In the genomic region with DNA sequence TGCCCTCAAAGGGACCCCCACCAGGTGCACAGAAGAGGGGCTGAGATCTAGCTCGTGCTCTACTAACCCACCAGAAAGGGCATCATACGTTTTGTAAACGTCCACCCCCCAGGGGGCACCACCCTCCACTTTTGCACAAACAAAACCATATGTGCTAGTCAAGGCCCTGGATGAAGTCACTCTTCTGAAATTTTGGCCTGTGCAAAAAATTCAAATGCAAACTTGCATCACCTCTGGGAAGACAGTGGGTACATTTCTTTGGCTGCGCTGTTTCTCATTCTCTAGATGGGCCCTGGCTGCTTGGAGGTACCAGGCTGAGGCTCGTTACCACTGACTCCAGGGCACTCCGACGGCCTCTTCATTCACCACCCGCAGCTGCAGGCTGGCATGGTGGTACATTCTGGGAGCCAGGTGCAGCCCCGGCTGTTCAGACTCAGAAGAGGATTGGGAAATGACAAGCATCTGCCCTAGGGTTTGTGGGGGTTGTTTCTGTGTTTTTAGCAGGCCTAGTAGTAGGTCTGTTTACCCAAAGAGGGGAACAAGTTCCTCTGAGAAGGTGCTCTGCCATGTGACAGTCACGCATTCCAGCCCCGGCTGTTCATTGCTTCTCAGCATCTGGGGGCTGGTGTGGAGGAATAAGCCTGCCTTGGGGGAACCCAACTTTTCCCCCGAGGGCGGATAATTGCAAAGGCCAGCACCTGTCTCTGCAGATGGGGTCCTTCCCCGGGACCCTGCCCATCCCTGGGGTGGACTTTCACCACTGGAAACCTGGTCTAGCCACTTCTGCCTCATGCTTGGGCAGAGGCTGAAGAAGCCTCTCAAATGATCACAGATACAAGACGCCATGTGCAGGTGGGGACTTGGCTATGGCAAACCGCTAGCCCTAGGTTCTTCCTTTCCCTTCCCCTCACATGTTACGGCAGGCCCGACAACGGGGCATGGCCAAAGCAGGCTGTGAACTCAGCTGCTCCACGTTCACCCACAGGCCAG, we compare ENCODE assay signal across 12 cellular contexts.
DNase-seq lines count a peak whose midpoint lies in the region; ATAC-seq and TF ChIP-seq lines count a peak whose summit lies in the region.
"Had no signal": no experiment of that assay in that cellular context is flagged by ENCODE, and none has a peak within 500 bp of the region (broad histone marks: within the 10 kb centered on the region; RNA-seq: fewer than 3 reads in every experiment).

No MANE protein-coding gene starts in this region.

- no peaks in the 10 kb centered on the region for H3K4me1 ChIP-seq in prostate gland (replicated peaks)

- H3K36me3 ChIP-seq in prostate gland = no peaks in the 10 kb centered on the region

- H3K27ac ChIP-seq in prostate gland = no peak overlapping the region
- H3K27ac ChIP-seq: epithelial cell of prostate had no signal

- no peaks in the 10 kb centered on the region for H3K27me3 ChIP-seq in prostate gland (replicated peaks; ENCODE audit: insufficient read depth)

- ATAC-seq in GM18909 (IDR thresholded peaks at IDR 0.05; ENCODE audit: poor library complexity, unreplicated experiment) = no peak

- TF ChIP-seq POLR2A in prostate gland (IDR thresholded peaks at IDR 0.05) = no peak

- intact Hi-C loops in prostate gland (cut with DNase I) = no loop called here

- WGBS in prostate gland = 82% methylated on average over 20 of the region's 20 CpGs

- DNase-seq in Daoy (ENCODE audit: low read depth) = peak; percentile 60
- DNase-seq in NCI-H69 (lab: John Stamatoyannopoulos, UW) = peak; percentile 58
- no peak for DNase-seq in epithelial cell of proximal tubule (ENCODE audit: low read depth)
- DNase-seq in prostate gland (ENCODE audit: low spot score) = peak; percentile 2
- DNase-seq in NCI-H146 treated with DMSO at 0.1 percent for 48 hours (lab: John Stamatoyannopoulos, UW; ENCODE audit: unreplicated experiment) = no peak
- DNase-seq in NCI-H748 (lab: John Stamatoyannopoulos, UW; ENCODE audit: unreplicated experiment) = no peak
- DNase-seq in SIG-M5 (lab: John Stamatoyannopoulos, UW) = no peak
- DNase-seq: activated gamma-delta T cell treated with Interleukin-2 at 50 U/mL for 16 hours, mesendoderm, NCI-H748 treated with DMSO at 0.1 percent for 48 hours had no signal

- H3K9me3 ChIP-seq in prostate gland = no peaks in the 10 kb centered on the region

- TF ChIP-seq CTCF in epithelial cell of proximal tubule (conservative IDR thresholded peaks at IDR 0.05; ENCODE audit: low read depth, low read length) (peak; percentile 5), prostate gland (IDR thresholded peaks at IDR 0.05) (no peak)

- H3K4me3 ChIP-seq in epithelial cell of proximal tubule (ENCODE audit: low read depth, low read length) = no peak overlapping the region
- no peak overlapping the region for H3K4me3 ChIP-seq in prostate gland

Comparison
In these comparisons a context has a peak if more than half of its experiments do, and no peak if none do; other contexts are left out.
1. DNase-seq: peak in Daoy (single experiment), NCI-H69 (single experiment) and prostate gland (single experiment); none in epithelial cell of proximal tubule (single experiment), NCI-H146 treated with DMSO at 0.1 percent for 48 hours (single experiment), NCI-H748 (single experiment) and SIG-M5 (single experiment).